24 cellular contexts compared by ENCODE assay signal in the genomic region with DNA sequence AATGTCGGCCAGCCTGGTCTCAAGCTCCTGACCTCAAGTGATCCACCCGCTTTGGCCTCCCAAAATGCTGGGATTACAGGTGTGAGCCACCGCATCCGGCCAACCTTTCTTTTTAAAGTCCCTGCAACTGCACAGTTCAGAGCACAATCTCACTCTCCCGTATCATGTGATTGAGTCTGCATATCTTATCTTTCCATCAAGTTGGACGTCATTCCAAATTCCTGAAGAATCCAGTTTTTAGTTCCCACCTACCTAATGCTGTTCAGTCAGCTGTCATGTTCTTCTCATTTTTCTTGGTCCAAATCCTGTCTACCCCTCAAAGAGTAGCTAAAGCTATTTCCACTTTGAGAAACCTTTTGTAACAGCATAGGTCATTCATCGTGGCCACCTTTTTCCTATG.
"Had no signal": no experiment of that assay in that cellular context is flagged by ENCODE, and none has a peak within 500 bp of the region (broad histone marks: within the 10 kb centered on the region; RNA-seq: fewer than 3 reads in every experiment).

No MANE protein-coding gene starts in this region.

- H3K9me3 ChIP-seq: gastrocnemius medialis, mucosa of descending colon had no signal

- H3K27ac ChIP-seq: coronary artery, epithelial cell of prostate, esophagus squamous epithelium, gastrocnemius medialis, heart right ventricle, left lung, lower lobe of right lung had no signal

- H3K36me3 Mint-ChIP-seq: mesothelial cell of epicardium had no signal

- H3K4me3 Mint-ChIP-seq: dendritic cell treated with granulocyte-macrophage colony-stimulating factor and Interleukin-4, amounts not matched to agents 40 ng/mL and 50 ng/mL, for 4 days; effector memory CD8-positive, alpha-beta T cell; endodermal cell; mesothelial cell of epicardium; naive B cell had no signal

- H3K36me3 ChIP-seq: esophagus squamous epithelium, gastrocnemius medialis, heart right ventricle, left lung, lower lobe of right lung had no signal

- DNase-seq: effector CD8-positive, alpha-beta T cell; effector memory CD8-positive, alpha-beta T cell; erythroblast; esophagus squamous epithelium; foreskin fibroblast; foreskin melanocyte; gastrocnemius medialis; glutamatergic neuron; head of caudate nucleus; heart right ventricle; hippocampal formation; left cardiac atrium; left lung; left ventricle myocardium superior; lower lobe of right lung; mesenchymal stem cell; mucosa of descending colon; naive B cell had no signal

- H3K9me3 Mint-ChIP-seq: effector memory CD8-positive, alpha-beta T cell had no signal

- H3K4me3 ChIP-seq: coronary artery, esophagus squamous epithelium, gastrocnemius medialis, heart right ventricle, left lung, lower lobe of right lung, mucosa of descending colon had no signal

- H3K4me1 ChIP-seq: esophagus squamous epithelium, gastrocnemius medialis, heart right ventricle, left lung, lower lobe of right lung had no signal

- H3K27ac Mint-ChIP-seq: dendritic cell treated with granulocyte-macrophage colony-stimulating factor and Interleukin-4, amounts not matched to agents 40 ng/mL and 50 ng/mL, for 4 days; effector memory CD8-positive, alpha-beta T cell; endodermal cell; mesothelial cell of epicardium; naive B cell had no signal

- H3K4me1 Mint-ChIP-seq: mesothelial cell of epicardium, naive B cell had no signal

- ATAC-seq: esophagus mucosa, gastrocnemius medialis, heart right ventricle, left cardiac atrium, left lung, left ventricle myocardium superior, lower lobe of right lung, mucosa of descending colon had no signal

- H3K27me3 ChIP-seq: esophagus squamous epithelium, gastrocnemius medialis had no signal

- H3K27me3 Mint-ChIP-seq: dendritic cell treated with granulocyte-macrophage colony-stimulating factor and Interleukin-4, amounts not matched to agents 40 ng/mL and 50 ng/mL, for 4 days had no signal
